8 cellular contexts compared by ENCODE assay signal in the genomic region with DNA sequence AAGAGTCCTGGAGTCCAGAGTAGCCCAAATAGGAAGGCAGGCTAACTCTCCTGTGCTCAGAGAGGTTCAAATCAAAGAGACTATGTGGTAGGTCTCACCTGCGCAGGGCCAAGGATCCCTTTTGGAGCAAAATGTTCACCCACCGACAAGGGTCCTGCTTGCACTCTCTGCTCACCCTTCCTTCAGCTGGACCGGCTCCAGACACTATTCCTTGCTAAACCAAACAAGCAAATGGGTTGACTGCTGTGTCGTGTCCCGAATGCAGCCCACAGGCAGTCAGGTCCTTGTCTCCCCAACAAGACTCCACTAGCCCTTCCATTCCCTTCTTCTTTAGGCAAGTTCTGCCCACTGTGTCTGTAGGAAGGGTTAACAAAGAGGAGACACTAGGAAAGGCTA. TPM values are rescaled to one million over a fixed set of nuclear protein-coding genes. Genes with fewer than 3 reads are reported as not detected.
DNase-seq lines count a peak whose midpoint lies in the region; ATAC-seq and TF ChIP-seq lines count a peak whose summit lies in the region.

No MANE protein-coding gene starts in this region.

- no peaks in the 10 kb centered on the region for H3K9me2 ChIP-seq in GM23338 (ENCODE audit: insufficient read depth)

- peaks cover 36% of the 10 kb centered on the region for H3K4me1 Mint-ChIP-seq in CD4-positive, alpha-beta T cell (ENCODE audit: low read depth)
- H3K4me1 Mint-ChIP-seq in GM23338 (no peaks in the 10 kb centered on the region), activated B cell treated with CpG ODN at 0.5 μM for 24 hours (peaks cover 22% of the 10 kb centered on the region)

- DNase-seq in CD4-positive, alpha-beta T cell, result peak in 1 of 10 experiments; percentile 4
- DNase-seq in GM23338 (ENCODE audit: low spot score) (no peak), activated B cell treated with CpG ODN at 0.5 μM for 24 hours (no peak), testis (no peak), NCI-H1417 (lab: John Stamatoyannopoulos, UW) (no peak), MV-4-11 (lab: John Stamatoyannopoulos, UW) (no peak)

- H3K27me3 ChIP-seq in CD4-positive, alpha-beta T cell (ENCODE audit: control insufficient read depth, insufficient read depth, low read length), result no peaks in the 10 kb centered on the region
- H3K27me3 ChIP-seq in GM23338 (ENCODE audit: insufficient read depth), result no peaks in the 10 kb centered on the region
- no peaks in the 10 kb centered on the region for H3K27me3 ChIP-seq in testis

- H4K20me1 ChIP-seq in GM23338 (replicated peaks; ENCODE audit: insufficient read depth), result no peaks in the 10 kb centered on the region

- peak overlapping the region; percentile 66 for H3K4me3 ChIP-seq in GM23338
- peak overlapping the region; percentile 37 for H3K4me3 ChIP-seq in iPS-18c (ENCODE audit: insufficient read depth, low read depth, low read length)
- peak overlapping the region; percentile 59 to 72 for H3K4me3 ChIP-seq in testis

- peak overlapping the region; percentile 95 for H3K27ac Mint-ChIP-seq in CD4-positive, alpha-beta T cell
- peak overlapping the region; percentile 86 for H3K27ac Mint-ChIP-seq in GM23338
- H3K27ac Mint-ChIP-seq in activated B cell treated with CpG ODN at 0.5 μM for 24 hours, result peak overlapping the region; percentile 93

- no peaks in the 10 kb centered on the region for H3K27me3 Mint-ChIP-seq in CD4-positive, alpha-beta T cell
- H3K27me3 Mint-ChIP-seq in GM23338 (ENCODE audit: insufficient read depth, low read depth, poor library complexity) (peaks cover 6% of the 10 kb centered on the region), activated B cell treated with CpG ODN at 0.5 μM for 24 hours (no peaks in the 10 kb centered on the region)

- peak overlapping the region; percentile 90 for H3K4me3 Mint-ChIP-seq in CD4-positive, alpha-beta T cell
- H3K4me3 Mint-ChIP-seq in GM23338 (peak overlapping the region; percentile 82), activated B cell treated with CpG ODN at 0.5 μM for 24 hours (peak overlapping the region; percentile 90)

- H3K4me1 ChIP-seq in GM23338 (ENCODE audit: insufficient read depth) (0 out of 2 replicates have a peak, but pooled peaks cover 3% of the 10 kb centered on the region), testis (no peaks in the 10 kb centered on the region)

- H3F3A ChIP-seq in GM23338 (replicated peaks; ENCODE audit: low read depth), result no peaks in the 10 kb centered on the region

- H3K9me3 Mint-ChIP-seq in CD4-positive, alpha-beta T cell, result no peaks in the 10 kb centered on the region
- no peaks in the 10 kb centered on the region for H3K9me3 Mint-ChIP-seq in GM23338
- no peaks in the 10 kb centered on the region for H3K9me3 Mint-ChIP-seq in activated B cell treated with CpG ODN at 0.5 μM for 24 hours

- no peak for TF ChIP-seq POLR2A in testis (IDR thresholded peaks at IDR 0.05)

- POLR2A ChIA-PET in CD4-positive, alpha-beta T cell (lab: Charles Lee), result interaction anchor here (2.8 kb wide), 1 partner anchor 46 kb away, joined by 8 read pairs; a partner anchor contains a TSS
- POLR2A ChIA-PET in activated B cell treated with CpG ODN at 0.5 μM for 24 hours (lab: Charles Lee), result interaction anchor here (0.6 kb wide), 1 partner anchor 65 kb away, joined by 3 read pairs; no protein-coding TSS in a partner anchor

- H3K36me3 ChIP-seq in GM23338 (ENCODE audit: insufficient read depth) (no peaks in the 10 kb centered on the region), testis (ENCODE audit: low read depth, missing control alignments) (no peaks in the 10 kb centered on the region)

- WGBS in testis, 2 donors, result 0 to 13% methylated on average over 2 to 4 of the region's 5 CpGs

- intact Hi-C loops in CD4-positive, alpha-beta T cell (cut with DNase I, micrococcal nuclease), result loop anchor here in 1 of 2 experiments (5.0 kb wide), 1 partner anchor 341 kb away; a partner anchor contains a TSS
- intact Hi-C loops in activated B cell treated with CpG ODN at 0.5 μM for 24 hours (cut with micrococcal nuclease), result loop anchor here (1.0 to 10.0 kb wide), 5 partner anchors 122 to 356 kb away; a partner anchor contains a TSS
- intact Hi-C loops in testis (cut with DNase I; ENCODE audit: low total_unique reads), result no loop called here

- no peak for TF ChIP-seq CTCF in CD4-positive, alpha-beta T cell (IDR thresholded peaks at IDR 0.05)
- TF ChIP-seq CTCF in GM23338 (conservative IDR thresholded peaks at IDR 0.05; ENCODE audit: low read depth in 2 of 2) (no peak), activated B cell treated with CpG ODN at 0.5 μM for 24 hours (IDR thresholded peaks at IDR 0.05) (no peak), testis (IDR thresholded peaks at IDR 0.05) (no peak)

- ATAC-seq in CD4-positive, alpha-beta T cell (ENCODE audit: poor library complexity), result no peak
- peak; percentile 13 for ATAC-seq in GM23338
- ATAC-seq in activated B cell treated with CpG ODN at 0.5 μM for 24 hours (ENCODE audit: low read depth), result no peak
- ATAC-seq in HG03095 (IDR thresholded peaks at IDR 0.05; ENCODE audit: unreplicated experiment), result no peak

- H3K36me3 Mint-ChIP-seq in CD4-positive, alpha-beta T cell (ENCODE audit: low read depth), result peaks cover 36% of the 10 kb centered on the region
- H3K36me3 Mint-ChIP-seq in GM23338 (ENCODE audit: low read depth) (peaks cover 3% of the 10 kb centered on the region; the same call in 2 of the 3 replicates), activated B cell treated with CpG ODN at 0.5 μM for 24 hours (ENCODE audit: low read depth) (peaks cover 18% of the 10 kb centered on the region)

- H3K27ac ChIP-seq in CD4-positive, alpha-beta T cell (ENCODE audit: low read depth, low read length), result peak overlapping the region; percentile 77
- H3K27ac ChIP-seq in GM23338 (ENCODE audit: low read depth) (peak overlapping the region; percentile 89), testis (peak overlapping the region; percentile 68 to 88)

- H3K79me2 ChIP-seq in GM23338 (replicated peaks; ENCODE audit: insufficient read depth), result no peaks in the 10 kb centered on the region

- H2AFZ ChIP-seq in GM23338, result peak overlapping the region; percentile 84; the same call in 1 of the 2 replicates

- peak overlapping the region; percentile 84 for H3K4me2 ChIP-seq in GM23338

- CTCF ChIA-PET in CD4-positive, alpha-beta T cell (lab: Charles Lee), result no interaction called here
- CTCF ChIA-PET in activated B cell treated with CpG ODN at 0.5 μM for 24 hours (lab: Charles Lee), result no interaction called here

- H3K9me3 ChIP-seq in CD4-positive, alpha-beta T cell (ENCODE audit: control insufficient read depth, low read length), result no peaks in the 10 kb centered on the region
- H3K9me3 ChIP-seq in iPS-18c (ENCODE audit: control insufficient read depth, insufficient read depth, low read length) (peaks cover 4% of the 10 kb centered on the region), testis (no peaks in the 10 kb centered on the region)

TF ChIP-seq in GM23338, 12 proteins besides CTCF, POLR2A, EP300 and RAD21 (continues in another document):
- TF ChIP-seq POLR2AphosphoS5 (IDR thresholded peaks at IDR 0.05; ENCODE audit: low read depth) (no peak), CREB1 (CRISPR knock-in tag; IDR thresholded peaks at IDR 0.05; ENCODE audit: low read depth) (no peak), EZH2 (IDR thresholded peaks at IDR 0.05; ENCODE audit: low read depth, unreplicated experiment) (no peak), JUNB (IDR thresholded peaks at IDR 0.05; ENCODE audit: unreplicated experiment) (no peak), STAT1 (IDR thresholded peaks at IDR 0.05; ENCODE audit: unreplicated experiment) (no peak), NANOG (IDR thresholded peaks at IDR 0.05; ENCODE audit: borderline replicate concordance) (no peak)
- TF ChIP-seq, protein P1, sequence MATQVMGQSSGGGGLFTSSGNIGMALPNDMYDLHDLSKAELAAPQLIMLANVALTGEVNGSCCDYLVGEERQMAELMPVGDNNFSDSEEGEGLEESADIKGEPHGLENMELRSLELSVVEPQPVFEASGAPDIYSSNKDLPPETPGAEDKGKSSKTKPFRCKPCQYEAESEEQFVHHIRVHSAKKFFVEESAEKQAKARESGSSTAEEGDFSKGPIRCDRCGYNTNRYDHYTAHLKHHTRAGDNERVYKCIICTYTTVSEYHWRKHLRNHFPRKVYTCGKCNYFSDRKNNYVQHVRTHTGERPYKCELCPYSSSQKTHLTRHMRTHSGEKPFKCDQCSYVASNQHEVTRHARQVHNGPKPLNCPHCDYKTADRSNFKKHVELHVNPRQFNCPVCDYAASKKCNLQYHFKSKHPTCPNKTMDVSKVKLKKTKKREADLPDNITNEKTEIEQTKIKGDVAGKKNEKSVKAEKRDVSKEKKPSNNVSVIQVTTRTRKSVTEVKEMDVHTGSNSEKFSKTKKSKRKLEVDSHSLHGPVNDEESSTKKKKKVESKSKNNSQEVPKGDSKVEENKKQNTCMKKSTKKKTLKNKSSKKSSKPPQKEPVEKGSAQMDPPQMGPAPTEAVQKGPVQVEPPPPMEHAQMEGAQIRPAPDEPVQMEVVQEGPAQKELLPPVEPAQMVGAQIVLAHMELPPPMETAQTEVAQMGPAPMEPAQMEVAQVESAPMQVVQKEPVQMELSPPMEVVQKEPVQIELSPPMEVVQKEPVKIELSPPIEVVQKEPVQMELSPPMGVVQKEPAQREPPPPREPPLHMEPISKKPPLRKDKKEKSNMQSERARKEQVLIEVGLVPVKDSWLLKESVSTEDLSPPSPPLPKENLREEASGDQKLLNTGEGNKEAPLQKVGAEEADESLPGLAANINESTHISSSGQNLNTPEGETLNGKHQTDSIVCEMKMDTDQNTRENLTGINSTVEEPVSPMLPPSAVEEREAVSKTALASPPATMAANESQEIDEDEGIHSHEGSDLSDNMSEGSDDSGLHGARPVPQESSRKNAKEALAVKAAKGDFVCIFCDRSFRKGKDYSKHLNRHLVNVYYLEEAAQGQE (IDR thresholded peaks at IDR 0.05; ENCODE audit: unreplicated experiment), result no peak

RNA-seq across cellular contexts. Expression of a gene that starts 0.8 kb away (rescaled TPM):
- 10 to 100 TPM; 27.9 to 28.0 TPM for total RNA-seq in CD4-positive, alpha-beta T cell
- total RNA-seq in GM23338 (2014; rRNA removed; shearing (Covaris generic)), result 18.6 and 25.9 TPM in 2 replicates
- polyA plus RNA-seq in GM23338 (2016; fragmentation: Nextera tagmentation; extraction: Ambion mirVana) (5.4 and 6.5 TPM in 2 replicates), testis (ENCODE audit: insufficient read depth, low read depth, low replicate concordance) (7.0 TPM)
- total RNA-seq in activated B cell treated with CpG ODN at 0.5 μM for 24 hours (28.8 and 37.9 TPM in 2 replicates), testis (10 to 100 TPM; 13.3 to 17.0 TPM)

RNA-seq across cellular contexts. Expression of a gene that starts 27.5 kb away (rescaled TPM):
- total RNA-seq in CD4-positive, alpha-beta T cell, result not detected
- 4.4 and 5.8 TPM in 2 replicates for total RNA-seq in GM23338 (2014; rRNA removed; shearing (Covaris generic))
- polyA plus RNA-seq in GM23338 (2016; fragmentation: Nextera tagmentation; extraction: Ambion mirVana) (4.2 and 4.3 TPM in 2 replicates), testis (ENCODE audit: insufficient read depth, low read depth, low replicate concordance) (5.5 TPM)
- total RNA-seq in activated B cell treated with CpG ODN at 0.5 μM for 24 hours (not detected in 2 replicates), testis (1 to 10 TPM; 1.6 to 2.3 TPM)

RNA-seq across cellular contexts. Expression of a gene that starts 46.9 kb away (rescaled TPM):
- total RNA-seq in CD4-positive, alpha-beta T cell, result under 1 TPM; 0.28 to 0.49 TPM
- total RNA-seq in GM23338 (2014; rRNA removed; shearing (Covaris generic)), result 30.8 and 41.3 TPM in 2 replicates
- polyA plus RNA-seq in GM23338 (2016; fragmentation: Nextera tagmentation; extraction: Ambion mirVana) (5.2 and 7.2 TPM in 2 replicates), testis (ENCODE audit: insufficient read depth, low read depth, low replicate concordance) (0.69 TPM)
- total RNA-seq in activated B cell treated with CpG ODN at 0.5 μM for 24 hours (2.6 and 3.1 TPM in 2 replicates), testis (1 to 10 TPM; 2.5 to 3.1 TPM)
